In genomic region chr20:62320581-62321354, GRCh38 we compare ENCODE assay signal across 1 cellular context.
A peak's percentile ranks its signal among the peaks of the same experiment; 100 is the strongest.
TF ChIP-seq lines count a peak whose summit lies in the region.

No MANE protein-coding gene starts in this region.

TF ChIP-seq in K562, 482 proteins besides CTCF, POLR2A, EP300 and RAD21:
- TF ChIP-seq TRIM24 (IDR thresholded peaks at IDR 0.05) (peak in 1 of 2 experiments; percentile 43; a peak in 1 of 4 replicates), VEZF1 (CRISPR knock-in tag; IDR thresholded peaks at IDR 0.05) (0 out of 2 replicates have a peak, but pooled peaks have one; percentile 10), ATF3 (IDR thresholded peaks at IDR 0.05) (no peak), ATF3 (CRISPR knock-in tag; conservative IDR thresholded peaks at IDR 0.05) (no peak), ZBTB33 (CRISPR knock-in tag; IDR thresholded peaks at IDR 0.05) (peak; percentile 31; the same call in 1 of the 2 replicates), POLR2G (IDR thresholded peaks at IDR 0.05; ENCODE audit: low read depth, low read length) (peak; percentile 65), ZNF311 (CRISPR knock-in tag; IDR thresholded peaks at IDR 0.05) (no peak), TFAP4 (CRISPR knock-in tag; IDR thresholded peaks at IDR 0.05; ENCODE audit: borderline replicate concordance) (peak; percentile 43; the same call in 1 of the 2 replicates), PCBP1 (IDR thresholded peaks at IDR 0.05; ENCODE audit: low read depth, low read length, poor library complexity, severe bottlenecking) (peak; percentile 39), ZBTB7A (IDR thresholded peaks at IDR 0.05; ENCODE audit: borderline replicate concordance, control insufficient read depth, low read depth, low read length) (0 out of 2 replicates have a peak, but pooled peaks have one; percentile 16), NR2C1 (IDR thresholded peaks at IDR 0.05) (peak; percentile 73; the same call in 1 of the 2 replicates), NR2C1 (tag; IDR thresholded peaks at IDR 0.05) (peak; percentile 68), ELF4 (CRISPR knock-in tag; IDR thresholded peaks at IDR 0.05) (no peak), ZNF280B (CRISPR knock-in tag; IDR thresholded peaks at IDR 0.05) (no peak), ARHGAP35 (IDR thresholded peaks at IDR 0.05; ENCODE audit: partially characterized antibody) (no peak), ESRRA (IDR thresholded peaks at IDR 0.05; ENCODE audit: borderline replicate concordance, low read depth) (0 out of 2 replicates have a peak, but pooled peaks have one; percentile 45)
